2 cellular contexts compared by ENCODE assay signal in genomic region chr10:13397052-13397451, GRCh38.
A peak's percentile ranks its signal among the peaks of the same experiment; 100 is the strongest.
TF ChIP-seq lines count a peak whose summit lies in the region.

No MANE protein-coding gene starts in this region.

TF ChIP-seq in GM23338, 12 proteins besides CTCF, POLR2A, EP300 and RAD21:
- TF ChIP-seq ZNF462 (CRISPR knock-in tag; IDR thresholded peaks at IDR 0.05) (no peak), ZNF114 (CRISPR knock-in tag; IDR thresholded peaks at IDR 0.05) (no peak), NANOG (IDR thresholded peaks at IDR 0.05; ENCODE audit: borderline replicate concordance) (no peak), EZH2 (IDR thresholded peaks at IDR 0.05; ENCODE audit: low read depth, unreplicated experiment) (no peak), EZH2phosphoT487 (IDR thresholded peaks at IDR 0.05; ENCODE audit: unreplicated experiment) (no peak), ZNF331 (CRISPR knock-in tag; IDR thresholded peaks at IDR 0.05; ENCODE audit: low read depth) (peak; percentile 94), POLR2AphosphoS5 (IDR thresholded peaks at IDR 0.05; ENCODE audit: low read depth) (no peak), REST (IDR thresholded peaks at IDR 0.05; ENCODE audit: unreplicated experiment) (no peak), ETS1 (IDR thresholded peaks at IDR 0.05) (no peak)
TF ChIP-seq in GM23338: peak in this region for 1.

TF ChIP-seq in H1, 55 proteins besides CTCF, POLR2A, EP300 and RAD21:
- TF ChIP-seq GABPA (IDR thresholded peaks at IDR 0.05; ENCODE audit: borderline replicate concordance, insufficient read depth, low read length): no peak
- no peak for TF ChIP-seq GTF2F1 (IDR thresholded peaks at IDR 0.05; ENCODE audit: borderline replicate concordance, low read depth, low read length)
- no peak for TF ChIP-seq CBX5 (IDR thresholded peaks at IDR 0.05; ENCODE audit: low read depth, low read length)
- TF ChIP-seq ASH2L (IDR thresholded peaks at IDR 0.05; ENCODE audit: low read length): no peak
- TF ChIP-seq SUZ12 (IDR thresholded peaks at IDR 0.05; ENCODE audit: low read length): no peak
- TF ChIP-seq BACH1 (IDR thresholded peaks at IDR 0.05; ENCODE audit: low read length): no peak
- no peak for TF ChIP-seq SIX5 (IDR thresholded peaks at IDR 0.05; ENCODE audit: low read depth, low read length)
- no peak for TF ChIP-seq PHF8 (conservative IDR thresholded peaks at IDR 0.05; ENCODE audit: low read depth, low read length)
- TF ChIP-seq CHD7 (IDR thresholded peaks at IDR 0.05; ENCODE audit: insufficient replicate concordance, low read length): no peak
- TF ChIP-seq TCF12 (IDR thresholded peaks at IDR 0.05; ENCODE audit: low read depth, low read length): no peak
- TF ChIP-seq E2F6 (IDR thresholded peaks at IDR 0.05): no peak
- no peak for TF ChIP-seq KDM5A (IDR thresholded peaks at IDR 0.05; ENCODE audit: low read length)
- TF ChIP-seq TAF1 (IDR thresholded peaks at IDR 0.05; ENCODE audit: low read depth, low read length): no peak
- no peak for TF ChIP-seq CEBPB (IDR thresholded peaks at IDR 0.05; ENCODE audit: low read depth, low read length)
- TF ChIP-seq SP2 (IDR thresholded peaks at IDR 0.05; ENCODE audit: low read length): no peak
- TF ChIP-seq CREB1 (IDR thresholded peaks at IDR 0.05): no peak
- no peak for TF ChIP-seq ATF2 (IDR thresholded peaks at IDR 0.05; ENCODE audit: low read length)
- no peak for TF ChIP-seq SAP30 (IDR thresholded peaks at IDR 0.05; ENCODE audit: insufficient read depth, insufficient replicate concordance, low read length)
- no peak for TF ChIP-seq YY1 (IDR thresholded peaks at IDR 0.05; ENCODE audit: low read depth, low read length)
- no peak for TF ChIP-seq NRF1 (IDR thresholded peaks at IDR 0.05; ENCODE audit: low read depth, low read length)
